Comparison of ENCODE assay signal across 10 cellular contexts in genomic region chr19:658916-659839, GRCh38. TPM values are rescaled to one million over a fixed set of nuclear protein-coding genes. Genes with fewer than 3 reads are reported as not detected.
DNase-seq lines count a peak whose midpoint lies in the region; ATAC-seq, FAIRE-seq and TF ChIP-seq lines count a peak whose summit lies in the region.
"Had no signal": no experiment of that assay in that cellular context is flagged by ENCODE, and none has a peak within 500 bp of the region (broad histone marks: within the 10 kb centered on the region; RNA-seq: fewer than 3 reads in every experiment).

No MANE protein-coding gene starts in this region.

- H3K4me3 ChIP-seq in liver (ENCODE audit: low read depth in 1 of 3, low read length in 3 of 3) (peak overlapping the region in 2 of 3 donors; percentile 2 to 16), kidney (ENCODE audit: low read length in 2 of 2) (no peak overlapping the region)

- H3K4me1 ChIP-seq in liver (ENCODE audit: control insufficient read depth in 4 of 4, insufficient read depth in 4 of 4, low read length in 3 of 4) (peaks cover 28 to 63% (median 49%) of the 10 kb centered on the region in 4 donors), kidney (ENCODE audit: control insufficient read depth in 1 of 2, insufficient read depth in 1 of 2, low read depth in 1 of 2, low read length in 2 of 2) (peaks cover 7 to 40% of the 10 kb centered on the region in 2 donors)

- peak overlapping the region; percentile 89 to 96 for H3K27ac ChIP-seq in liver (ENCODE audit: low read depth in 1 of 2, low read length in 2 of 2)
- peak overlapping the region in 1 of 2 donors; percentile 36 for H3K27ac ChIP-seq in kidney (ENCODE audit: low read depth in 2 of 2, low read length in 2 of 2)

- peak overlapping the region in 1 of 2 donors; percentile 10 for H3K9ac ChIP-seq in liver (ENCODE audit: low read depth in 1 of 2, low read length in 2 of 2)
- no peak overlapping the region for H3K9ac ChIP-seq in kidney (ENCODE audit: low read length in 2 of 2)

- intact Hi-C loops in kidney (cut with DNase I), result no loop called here
- intact Hi-C loops in left colon (cut with DNase I, micrococcal nuclease), result no loop called here

- peak; percentile 38 for DNase-seq in stimulated activated CD4-positive, alpha-beta T cell treated with anti-CD3 and anti-CD28 coated beads, Interleukin-15, amount 100 ng/mL, for 24 hours
- DNase-seq in stimulated activated CD4-positive, alpha-beta T cell treated with anti-CD3 and anti-CD28 coated beads, Interleukin-1b, Interleukin-23, amount 100 ng/mL, for 48 hours, result no peak
- peak; percentile 38 for DNase-seq in astrocyte of the hippocampus (ENCODE audit: low read depth, low spot score)
- DNase-seq in ureter (ENCODE audit: low spot score), result peak; percentile 83
- DNase-seq in kidney, result no peak
- DNase-seq in left colon, result no peak
- DNase-seq: NCI-H1436 treated with DMSO at 0.1 percent for 48 hours had no signal

- H3K9me3 ChIP-seq in liver (ENCODE audit: control insufficient read depth in 4 of 4, low read length in 3 of 4) (no peaks in the 10 kb centered on the region), kidney (ENCODE audit: control insufficient read depth in 1 of 2, low read length in 2 of 2) (no peaks in the 10 kb centered on the region)

- FAIRE-seq in kidney (lab: Jason Lieb, UNC), result no peak

- TF ChIP-seq RAD21 in liver (IDR thresholded peaks at IDR 0.05), result no peak

- H3K36me3 ChIP-seq in liver (ENCODE audit: control insufficient read depth in 4 of 4, insufficient read depth in 3 of 4, low read depth in 1 of 4, low read length in 3 of 4), result no peaks in the 10 kb centered on the region
- no peaks in the 10 kb centered on the region for H3K36me3 ChIP-seq in kidney (ENCODE audit: control insufficient read depth in 1 of 2, insufficient read depth in 2 of 2, low read length in 2 of 2)

- WGBS in liver, result 44% methylated on average over 50 of the region's 50 CpGs

- H3K27me3 ChIP-seq in liver (ENCODE audit: control insufficient read depth in 4 of 4, insufficient read depth in 4 of 4, low read length in 3 of 4), result no peaks in the 10 kb centered on the region

- no peak for ATAC-seq in HG02759 (IDR thresholded peaks at IDR 0.05; ENCODE audit: unreplicated experiment)
- ATAC-seq in left colon, result no peak

- TF ChIP-seq CTCF in liver (IDR thresholded peaks at IDR 0.05; ENCODE audit: low read depth, low read length, missing input control) (no peak), kidney (IDR thresholded peaks at IDR 0.05; ENCODE audit: borderline replicate concordance, extremely low read depth, insufficient read depth) (no peak)

TF ChIP-seq in liver, 16 proteins besides CTCF, POLR2A, EP300 and RAD21:
- no peak for TF ChIP-seq REST (IDR thresholded peaks at IDR 0.05)
- no peak for TF ChIP-seq EGR1 (IDR thresholded peaks at IDR 0.05; ENCODE audit: low read depth in 2 of 2)
- TF ChIP-seq HNF4G (IDR thresholded peaks at IDR 0.05), result no peak
- no peak for TF ChIP-seq RXRA (IDR thresholded peaks at IDR 0.05)
- TF ChIP-seq TAF1 (conservative IDR thresholded peaks at IDR 0.05), result no peak
- no peak for TF ChIP-seq NR2F2 (IDR thresholded peaks at IDR 0.05)
- TF ChIP-seq ZBTB33 (IDR thresholded peaks at IDR 0.05), result no peak
- no peak for TF ChIP-seq GABPA (IDR thresholded peaks at IDR 0.05 in 1 of 2, conservative IDR thresholded peaks at IDR 0.05 in 1 of 2)
- TF ChIP-seq HNF4A (conservative IDR thresholded peaks at IDR 0.05), result no peak
- no peak for TF ChIP-seq JUND (IDR thresholded peaks at IDR 0.05)
- no peak for TF ChIP-seq FOXA1 (IDR thresholded peaks at IDR 0.05)
- no peak for TF ChIP-seq YY1 (IDR thresholded peaks at IDR 0.05)
- no peak for TF ChIP-seq ATF3 (IDR thresholded peaks at IDR 0.05)
- no peak for TF ChIP-seq MAX (IDR thresholded peaks at IDR 0.05)
- no peak for TF ChIP-seq FOXA2 (IDR thresholded peaks at IDR 0.05)
- TF ChIP-seq SP1 (IDR thresholded peaks at IDR 0.05), result no peak

RNA-seq across cellular contexts. Expression of gene RNF126, which starts 3.8 kb away (rescaled TPM):
- total RNA-seq in liver, result 10 to 100 TPM; 16.7 to 29.1 TPM
- 10 to 100 TPM; 19.1 to 32.7 TPM for polyA plus RNA-seq in liver
- total RNA-seq in ureter, result 54.5 TPM
- total RNA-seq in kidney, result 38.0 TPM
- 33.3 TPM for polyA plus RNA-seq in kidney (ENCODE audit: insufficient read depth, low read depth, low replicate concordance)
- total RNA-seq in left colon, result 10 to 100 TPM; 60.1 to 73.1 TPM

RNA-seq across cellular contexts. Expression of gene FSTL3, which starts 17.0 kb away (rescaled TPM):
- total RNA-seq in liver (1 to 10 TPM; 5.7 to 8.4 TPM), ureter (29.8 TPM), kidney (63.0 TPM), left colon (1 to 10 TPM; 4.9 to 8.7 TPM)
- polyA plus RNA-seq in liver (1 to 10 TPM; 2.2 to 6.3 TPM), kidney (ENCODE audit: insufficient read depth, low read depth, low replicate concordance) (23.9 TPM)

RNA-seq across cellular contexts. Expression of gene FGF22, which starts 19.5 kb away (rescaled TPM):
- total RNA-seq in liver (under 1 TPM in 1 of 2 donors, not detected in 1; 0.08 TPM), ureter (0.29 TPM), kidney (0.19 TPM), left colon (not detected)
- polyA plus RNA-seq in liver (not detected), kidney (ENCODE audit: insufficient read depth, low read depth, low replicate concordance) (0.71 TPM)

RNA-seq across cellular contexts. Expression of gene POLRMT, which starts 25.8 kb away (rescaled TPM):
- total RNA-seq in liver (10 to 100 TPM; 16.0 to 33.0 TPM), ureter (56.4 TPM), kidney (49.8 TPM), left colon (10 to 100 TPM; 52.7 to 64.6 TPM)
- polyA plus RNA-seq in liver (10 to 100 TPM; 37.2 to 41.4 TPM), kidney (ENCODE audit: insufficient read depth, low read depth, low replicate concordance) (117 TPM)

RNA-seq across cellular contexts. Expression of gene PRSS57, which starts 36.1 kb away (rescaled TPM):
- 10 to 100 TPM in 1 of 2 donors, not detected in 1; 12.1 TPM for total RNA-seq in liver
- under 1 TPM in 1 of 2 donors, not detected in 1; 0.10 TPM for polyA plus RNA-seq in liver
- not detected for total RNA-seq in ureter
- total RNA-seq in kidney, result not detected
- not detected for polyA plus RNA-seq in kidney (ENCODE audit: insufficient read depth, low read depth, low replicate concordance)
- total RNA-seq in left colon, result not detected
- polyA plus RNA-seq: neural cell had no signal

Comparison
In these comparisons a context has a peak if more than half of its experiments do, and no peak if none do; other contexts are left out.
1. DNase-seq: peak in stimulated activated CD4-positive, alpha-beta T cell treated with anti-CD3 and anti-CD28 coated beads, Interleukin-15, amount 100 ng/mL, for 24 hours (single experiment), astrocyte of the hippocampus (single experiment) and ureter (single experiment); none in stimulated activated CD4-positive, alpha-beta T cell treated with anti-CD3 and anti-CD28 coated beads, Interleukin-1b, Interleukin-23, amount 100 ng/mL, for 48 hours (single experiment), kidney (single experiment) and left colon (0 of 2).
2. H3K4me3 ChIP-seq: peak in liver (2 of 3); none in kidney (0 of 2).